ENCODE assay signal across 9 cellular contexts in genomic region chr14:62179367-62180018, GRCh38.
A peak's percentile ranks its signal among the peaks of the same experiment; 100 is the strongest.
DNase-seq lines count a peak whose midpoint lies in the region; ATAC-seq, FAIRE-seq and TF ChIP-seq lines count a peak whose summit lies in the region.
"Had no signal": no experiment of that assay in that cellular context is flagged by ENCODE, and none has a peak within 500 bp of the region (broad histone marks: within the 10 kb centered on the region; RNA-seq: fewer than 3 reads in every experiment).

No MANE protein-coding gene starts in this region.

- no peak overlapping the region for H2BK20ac ChIP-seq in H1 (ENCODE audit: low read length)

- no peak overlapping the region for H3K4me3 Mint-ChIP-seq in mesothelial cell of epicardium
- H3K4me3 Mint-ChIP-seq: T-cell had no signal

- no peaks in the 10 kb centered on the region for H3K23me2 ChIP-seq in H1 (ENCODE audit: low read depth, low read length)

- H3K18ac ChIP-seq in H1 (ENCODE audit: extremely low read depth, low read length): no peak overlapping the region

- no peak overlapping the region for H4K8ac ChIP-seq in H1 (ENCODE audit: extremely low read depth, insufficient read depth, low read length)

- 79% methylated on average over 5 of the region's 5 CpGs; no CpG with 5 or more reads in 1 of the 2 experiments for WGBS in H1 (ENCODE audit: extremely low coverage in 1 of 2, insufficient coverage in 1 of 2, insufficient read length in 1 of 2, insufficient replicate concordance in 2 of 2, low coverage in 1 of 2, low lambda C conversion rate in 2 of 2, missing lambda C conversion rate in 1 of 2), 2 experiments

- H3K9me3 Mint-ChIP-seq in mesothelial cell of epicardium: no peaks in the 10 kb centered on the region

- peak; percentile 70 for FAIRE-seq in H1 (lab: Jason Lieb, UNC)

- no peak overlapping the region for H2BK12ac ChIP-seq in H1 (ENCODE audit: low read depth, low read length)

- no peak overlapping the region for H2AFZ ChIP-seq in H1 (ENCODE audit: low read length)

- H3K27me3 ChIP-seq in Panc1 (ENCODE audit: control insufficient read depth, insufficient read depth, low read length) (no peaks in the 10 kb centered on the region), H1 (replicated peaks in 1 of 4; ENCODE audit: control insufficient read depth in 3 of 4, extremely low read depth in 1 of 4, insufficient read depth in 3 of 4, low read length in 3 of 4) (no peaks in the 10 kb centered on the region; a peak in 1 of 7 replicates)

- no peak overlapping the region for H3K27ac Mint-ChIP-seq in mesothelial cell of epicardium
- H3K27ac Mint-ChIP-seq: T-cell had no signal

- H3K36me3 ChIP-seq in Panc1 (ENCODE audit: control insufficient read depth, insufficient read depth, low read length) (no peaks in the 10 kb centered on the region), H1 (ENCODE audit: control insufficient read depth in 2 of 4, insufficient read depth in 4 of 4, low read length in 3 of 4) (no peaks in the 10 kb centered on the region)

- no peaks in the 10 kb centered on the region for H3K36me3 Mint-ChIP-seq in mesothelial cell of epicardium
- H3K36me3 Mint-ChIP-seq: T-cell had no signal

- H3K4me1 Mint-ChIP-seq in mesothelial cell of epicardium: no peaks in the 10 kb centered on the region

- H4K91ac ChIP-seq in H1 (replicated peaks; ENCODE audit: insufficient read length, low read length): no peak overlapping the region

- no peak overlapping the region for H3K14ac ChIP-seq in H1 (ENCODE audit: insufficient read length)

- no peak overlapping the region for H2BK5ac ChIP-seq in H1 (ENCODE audit: low read depth, low read length)

- H3K27me3 Mint-ChIP-seq in mesothelial cell of epicardium (ENCODE audit: low read depth): peaks cover 11% of the 10 kb centered on the region

- H4K5ac ChIP-seq in H1 (ENCODE audit: insufficient read length, low read depth, low read length): no peak overlapping the region

- POLR2A ChIA-PET in Panc1 (lab: Charles Lee) (no interaction called here), H1 (lab: Charles Lee; ENCODE audit: partially characterized antibody) (interaction anchor here (1.4 kb wide), 1 partner anchor 861 kb away, joined by 3 read pairs; no protein-coding TSS in a partner anchor)

- H3K9me3 ChIP-seq in Panc1 (ENCODE audit: control insufficient read depth, insufficient read depth, low read depth, low read length) (no peaks in the 10 kb centered on the region), H1 (ENCODE audit: insufficient read depth in 2 of 2, low read depth in 1 of 2, low read length in 1 of 2) (no peaks in the 10 kb centered on the region)

- BruUV-seq in Panc1 (replicated peaks; lab: Mats Ljungman, UMichigan): no TSS peak

- no peak for TF ChIP-seq POLR2A in H1 (IDR thresholded peaks at IDR 0.05; ENCODE audit: control extremely low read depth in 1 of 2, low read depth in 2 of 2, low read length in 2 of 2)

- peak; percentile 18 for DNase-seq in Caki2 (ENCODE audit: low read depth)
- peak; percentile 52 for DNase-seq in LNCaP clone FGC (ENCODE audit: low read depth)
- DNase-seq in Panc1 (ENCODE audit: low read depth, low spot score): peak; percentile 12
- peak; percentile 29 to 60 for DNase-seq in H1 (ENCODE audit: low read depth in 1 of 2, low spot score in 2 of 2)
- DNase-seq in mesothelial cell of epicardium (ENCODE audit: low spot score in 2 of 2, unreplicated experiment in 2 of 2): peak in 1 of 2 experiments; percentile 62
- DNase-seq in GM19238 (ENCODE audit: insufficient read length, low spot score): no peak

- peak; percentile 64 for ATAC-seq in GM19025 (IDR thresholded peaks at IDR 0.05; ENCODE audit: low read depth, unreplicated experiment)
- ATAC-seq in Panc1: no peak
- no peak for ATAC-seq in GM21619 (IDR thresholded peaks at IDR 0.05; ENCODE audit: unreplicated experiment)
- ATAC-seq: T-cell had no signal

- 0 out of 2 replicates have a peak overlapping the region, but pooled peaks have one; percentile 6 for H2BK15ac ChIP-seq in H1 (ENCODE audit: low read length)

- H3K4me3 ChIP-seq in LNCaP clone FGC (ENCODE audit: low read depth, low read length) (no peak overlapping the region), Panc1 (ENCODE audit: low read depth in 2 of 2, low read length in 2 of 2) (no peak overlapping the region), H1 (ENCODE audit: extremely low read depth in 1 of 4, insufficient read depth in 2 of 4, low read depth in 3 of 4, low read length in 4 of 4) (no peak overlapping the region)

- H3K4me1 ChIP-seq in Panc1 (ENCODE audit: control insufficient read depth, insufficient read depth, low read length): no peaks in the 10 kb centered on the region
- no peaks in the 10 kb centered on the region for H3K4me1 ChIP-seq in H1 (replicated peaks in 1 of 4; ENCODE audit: control insufficient read depth in 3 of 4, insufficient read depth in 4 of 4, low read length in 3 of 4)

- TF ChIP-seq EP300 in H1 (IDR thresholded peaks at IDR 0.05; ENCODE audit: borderline replicate concordance in 1 of 2, low read depth in 2 of 2, low read length in 2 of 2): no peak

- in situ Hi-C loops in Caki2 (cut with HindIII; ENCODE audit: low pct_unique_long_range_greater_than_20kb, low sequenced_read_pairs) (no loop called here), Panc1 (cut with HindIII; ENCODE audit: low pct_unique_long_range_greater_than_20kb, low sequenced_read_pairs) (no loop called here)

- H3K56ac ChIP-seq in H1 (replicated peaks; ENCODE audit: insufficient read length, low read depth, low read length): no peak overlapping the region

- peak; percentile 97 to 99 for TF ChIP-seq RAD21 in H1 (IDR thresholded peaks at IDR 0.05 in 1 of 2, conservative IDR thresholded peaks at IDR 0.05 in 1 of 2; ENCODE audit: low read depth in 2 of 2, low read length in 2 of 2)

- H3K23ac ChIP-seq in H1 (ENCODE audit: insufficient read length): no peak overlapping the region

- H3K27ac ChIP-seq in Panc1 (ENCODE audit: low read length): no peak overlapping the region
- no peak overlapping the region for H3K27ac ChIP-seq in H1 (ENCODE audit: low read depth, low read length)

- H2BK120ac ChIP-seq in H1 (replicated peaks; ENCODE audit: low read depth, low read length): no peak overlapping the region

- intact Hi-C loops in Panc1 (cut with micrococcal nuclease; ENCODE audit: unreplicated experiment): loop anchor here (2.0 kb wide), 1 partner anchor 859 kb away; no protein-coding TSS in a partner anchor

- no peaks in the 10 kb centered on the region for H4K20me1 ChIP-seq in H1 (replicated peaks in 1 of 2; ENCODE audit: control insufficient read depth in 1 of 2, insufficient read depth in 2 of 2, low read length in 2 of 2)

- no peaks in the 10 kb centered on the region for H3K79me2 ChIP-seq in H1 (ENCODE audit: control insufficient read depth in 1 of 2, insufficient read depth in 2 of 2, low read length in 2 of 2)

- CTCF ChIA-PET in Panc1 (lab: Charles Lee) (interaction anchor here (0.6 kb wide), 1 partner anchor 859 kb away, joined by 3 read pairs; no protein-coding TSS in a partner anchor), H1 (lab: Charles Lee; ENCODE audit: partially characterized antibody) (interaction anchor here (0.9 to 2.8 kb wide), 31 partner anchors 9 to 1110 kb away, joined by 3 to 10 read pairs (median 4); no protein-coding TSS in a partner anchor)

- H3K4ac ChIP-seq in H1 (replicated peaks; ENCODE audit: insufficient read length, low read depth, low read length): no peak overlapping the region

- peak; percentile 89 for TF ChIP-seq CTCF in LNCaP clone FGC (IDR thresholded peaks at IDR 0.05; ENCODE audit: control insufficient read depth, extremely low read depth, insufficient read depth)
- TF ChIP-seq CTCF in Panc1 (IDR thresholded peaks at IDR 0.05): peak; percentile 56
- peak; percentile 9 to 87 (median 77) for TF ChIP-seq CTCF in H1 (IDR thresholded peaks at IDR 0.05; ENCODE audit: control extremely low read depth in 1 of 3, insufficient read depth in 1 of 3, low read depth in 1 of 3, low read length in 3 of 3)
- TF ChIP-seq CTCF in mesothelial cell of epicardium (IDR thresholded peaks at IDR 0.05; ENCODE audit: unreplicated experiment): peak; percentile 46

- H3K79me1 ChIP-seq in H1 (ENCODE audit: low read depth, low read length): no peaks in the 10 kb centered on the region

- H2AK5ac ChIP-seq in H1 (ENCODE audit: low read depth, low read length): no peak overlapping the region

- no peak overlapping the region for H3K9ac ChIP-seq in H1 (replicated peaks in 1 of 4; ENCODE audit: extremely low read depth in 1 of 4, low read depth in 3 of 4, low read length in 3 of 4)

- H3K4me2 ChIP-seq in H1 (ENCODE audit: insufficient read depth in 1 of 2, low read depth in 2 of 2, low read length in 2 of 2): no peak overlapping the region

TF ChIP-seq in H1, 55 proteins besides CTCF, POLR2A, EP300 and RAD21:
- TF ChIP-seq ZNF274 (IDR thresholded peaks at IDR 0.05; ENCODE audit: borderline replicate concordance, extremely low read depth, low read length) (no peak), JUND (IDR thresholded peaks at IDR 0.05; ENCODE audit: low read length) (0 out of 2 replicates have a peak, but pooled peaks have one; percentile 24)
